27 cellular contexts compared by ENCODE assay signal in genomic region chr11:61341706-61342105, GRCh38.
"Had no signal": no experiment of that assay in that cellular context is flagged by ENCODE, and none has a peak within 500 bp of the region (broad histone marks: within the 10 kb centered on the region; RNA-seq: fewer than 3 reads in every experiment).

No MANE protein-coding gene starts in this region.

- H3K9me3 ChIP-seq: colonic mucosa, gastrocnemius medialis, left ventricle myocardium inferior, mucosa of descending colon, neutrophil, ovary, prostate gland, tibial artery, upper lobe of right lung had no signal

- ATAC-seq: activated CD4-positive, alpha-beta T cell treated with anti-CD3 and anti-CD28 coated beads for 36 hours; activated naive CD8-positive, alpha-beta T cell treated with anti-CD3 and anti-CD28 coated beads, Interleukin-2, amount 50 U/mL, for 24 hours; activated T-cell treated with anti-CD3 and anti-CD28 coated beads, Interleukin-2, amount 50 U/mL, for 72 hours; effector memory CD8-positive, alpha-beta T cell; gastrocnemius medialis; mucosa of descending colon; sciatic nerve; stimulated activated naive CD8-positive, alpha-beta T cell treated with anti-CD3 and anti-CD28 coated beads, Interleukin-15, amount 100 ng/mL, for 72 hours; upper lobe of right lung had no signal

- H3K27ac Mint-ChIP-seq: activated CD4-positive, alpha-beta T cell treated with anti-CD3 and anti-CD28 coated beads for 36 hours; activated naive CD4-positive, alpha-beta T cell treated with anti-CD3 and anti-CD28 coated beads, Interleukin-2, amount 10 ng/mL, durations not matched to agents 7 days and 5 days; activated naive CD8-positive, alpha-beta T cell treated with anti-CD3 and anti-CD28 coated beads, Interleukin-2, amount 50 U/mL, for 24 hours; activated T-cell treated with anti-CD3 and anti-CD28 coated beads, Interleukin-2, amount 50 U/mL, for 72 hours; effector memory CD8-positive, alpha-beta T cell; nephron had no signal

- H3K9me3 Mint-ChIP-seq: activated naive CD4-positive, alpha-beta T cell treated with anti-CD3 and anti-CD28 coated beads, Interleukin-2, amount 10 ng/mL, durations not matched to agents 7 days and 5 days; activated naive CD8-positive, alpha-beta T cell treated with anti-CD3 and anti-CD28 coated beads, Interleukin-2, amount 50 U/mL, for 24 hours; activated T-cell treated with anti-CD3 and anti-CD28 coated beads, Interleukin-2, amount 50 U/mL, for 72 hours; effector memory CD8-positive, alpha-beta T cell; nephron; stimulated activated naive CD8-positive, alpha-beta T cell treated with anti-CD3 and anti-CD28 coated beads, Interleukin-15, amount 100 ng/mL, for 72 hours had no signal

- H3K27me3 Mint-ChIP-seq: activated CD4-positive, alpha-beta T cell treated with anti-CD3 and anti-CD28 coated beads for 36 hours; activated naive CD4-positive, alpha-beta T cell treated with anti-CD3 and anti-CD28 coated beads, Interleukin-2, amount 10 ng/mL, durations not matched to agents 7 days and 5 days; activated naive CD8-positive, alpha-beta T cell treated with anti-CD3 and anti-CD28 coated beads, Interleukin-2, amount 50 U/mL, for 24 hours; effector memory CD8-positive, alpha-beta T cell; stimulated activated naive CD8-positive, alpha-beta T cell treated with anti-CD3 and anti-CD28 coated beads, Interleukin-15, amount 100 ng/mL, for 72 hours had no signal

- H3K4me3 Mint-ChIP-seq: activated CD4-positive, alpha-beta T cell treated with anti-CD3 and anti-CD28 coated beads for 36 hours; activated naive CD4-positive, alpha-beta T cell treated with anti-CD3 and anti-CD28 coated beads, Interleukin-2, amount 10 ng/mL, durations not matched to agents 7 days and 5 days; activated naive CD8-positive, alpha-beta T cell treated with anti-CD3 and anti-CD28 coated beads, Interleukin-2, amount 50 U/mL, for 24 hours; activated T-cell treated with anti-CD3 and anti-CD28 coated beads, Interleukin-2, amount 50 U/mL, for 72 hours; effector memory CD8-positive, alpha-beta T cell; nephron; stimulated activated naive CD8-positive, alpha-beta T cell treated with anti-CD3 and anti-CD28 coated beads, Interleukin-15, amount 100 ng/mL, for 72 hours had no signal

- DNase-seq: activated CD4-positive, alpha-beta T cell treated with anti-CD3 and anti-CD28 coated beads for 36 hours; activated CD4-positive, CD25-positive, alpha-beta regulatory T cell; activated gamma-delta T cell; activated naive CD4-positive, alpha-beta T cell treated with anti-CD3 and anti-CD28 coated beads, Interleukin-2, amount 10 ng/mL, durations not matched to agents 7 days and 5 days; activated naive CD8-positive, alpha-beta T cell treated with anti-CD3 and anti-CD28 coated beads, Interleukin-2, amount 50 U/mL, for 24 hours; activated T-cell treated with anti-CD3 and anti-CD28 coated beads for 4 hours; activated T-cell treated with anti-CD3 and anti-CD28 coated beads, Interleukin-2, amount 50 U/mL, for 72 hours; colonic mucosa; effector memory CD8-positive, alpha-beta T cell; erythroblast; gastrocnemius medialis; glutamatergic neuron; left ventricle myocardium inferior; mucosa of descending colon; retina; stimulated activated CD4-positive, alpha-beta T cell treated with anti-CD3 and anti-CD28 coated beads, Interleukin-12 subunit alpha, Interleukin-12 subunit beta, amount 100 ng/mL, for 4 hours; stimulated activated CD4-positive, alpha-beta T cell treated with anti-CD3 and anti-CD28 coated beads, Interleukin-4, amount 100 ng/mL, for 1 hour; stimulated activated naive CD8-positive, alpha-beta T cell treated with anti-CD3 and anti-CD28 coated beads, Interleukin-15, amount 100 ng/mL, for 72 hours; substantia nigra; T-helper 1 cell; tibial artery; upper lobe of right lung had no signal
